8 cellular contexts compared by ENCODE assay signal in the genomic region with DNA sequence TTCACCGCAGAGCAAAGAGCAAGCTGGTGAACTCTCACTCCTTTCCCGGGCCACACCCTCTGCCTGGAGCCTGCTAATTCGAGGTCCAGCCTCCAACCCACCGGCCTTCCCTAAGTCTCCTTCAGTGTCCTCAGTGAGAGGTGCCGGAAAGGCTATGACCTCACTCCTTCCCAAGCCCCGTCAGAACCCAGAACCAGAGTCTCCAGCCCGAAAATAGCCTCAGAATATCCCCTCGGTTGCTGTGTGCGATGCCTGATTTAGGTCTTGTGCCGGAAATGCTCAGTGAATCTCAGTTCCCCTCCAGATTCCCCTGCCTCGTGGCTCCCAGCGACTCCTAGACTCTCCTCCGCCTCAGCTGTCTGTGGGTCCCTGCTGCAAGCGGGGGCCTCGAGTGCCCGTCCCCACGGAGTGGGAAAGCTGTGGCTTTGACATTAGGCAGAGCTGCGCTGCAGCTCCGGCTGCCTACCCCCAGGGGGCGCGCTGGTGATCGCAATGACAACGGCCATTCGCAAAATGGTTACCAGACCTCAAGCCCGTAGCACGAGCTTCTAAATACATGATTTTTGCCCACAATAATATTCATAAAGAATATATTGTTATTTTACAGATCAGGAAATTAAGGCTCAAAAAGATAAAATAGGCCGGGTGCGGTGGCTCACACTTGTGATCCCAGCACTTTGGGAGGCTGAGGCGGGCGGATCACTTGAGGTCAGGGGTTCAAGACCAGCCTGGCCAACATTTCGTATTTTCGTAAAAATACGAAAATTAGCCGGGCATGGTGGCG. TPM values are rescaled to one million over a fixed set of nuclear protein-coding genes. Genes with fewer than 3 reads are reported as not detected.
DNase-seq lines count a peak whose midpoint lies in the region; ATAC-seq, FAIRE-seq and TF ChIP-seq lines count a peak whose summit lies in the region.

No MANE protein-coding gene starts in this region.

- FAIRE-seq in bronchial epithelial cell (lab: Jason Lieb, UNC), result no peak

- H3K27ac Mint-ChIP-seq in activated B cell treated with CpG ODN at 0.5 μM for 24 hours, result no peak overlapping the region

- H3K36me3 ChIP-seq in bronchial epithelial cell (ENCODE audit: control insufficient read depth, insufficient read depth, low read length), result no peaks in the 10 kb centered on the region

- peaks cover 26% of the 10 kb centered on the region for H3K4me1 Mint-ChIP-seq in activated B cell treated with CpG ODN at 0.5 μM for 24 hours

- peak; percentile 67 for TF ChIP-seq CTCF in GM12801 (IDR thresholded peaks at IDR 0.05; ENCODE audit: extremely low read depth, insufficient read length)
- peak; percentile 88 for TF ChIP-seq CTCF in activated B cell treated with CpG ODN at 0.5 μM for 24 hours (IDR thresholded peaks at IDR 0.05)
- TF ChIP-seq CTCF in bronchial epithelial cell (IDR thresholded peaks at IDR 0.05; ENCODE audit: insufficient read depth, low read length, severe bottlenecking), result peak; percentile 95

- no peaks in the 10 kb centered on the region for H3K36me3 Mint-ChIP-seq in activated B cell treated with CpG ODN at 0.5 μM for 24 hours (ENCODE audit: low read depth)

- H3K27me3 ChIP-seq in bronchial epithelial cell (ENCODE audit: control insufficient read depth, insufficient read depth, low read length), result no peaks in the 10 kb centered on the region

- peak overlapping the region; percentile 28 for H3K4me3 ChIP-seq in bronchial epithelial cell (ENCODE audit: low read depth, low read length)

- peak overlapping the region; percentile 68 for H3K4me3 Mint-ChIP-seq in activated B cell treated with CpG ODN at 0.5 μM for 24 hours

- DNase-seq in M059J (ENCODE audit: low read depth) (peak; percentile 66), activated B cell treated with CpG ODN at 0.5 μM for 24 hours (peak; percentile 61), bronchial epithelial cell (ENCODE audit: low read depth) (peak; percentile 38), iris pigment epithelial cell (ENCODE audit: low read depth) (peak; percentile 56), NCI-H2196 (lab: John Stamatoyannopoulos, UW; ENCODE audit: unreplicated experiment) (no peak)
- DNase-seq in stimulated activated CD4-positive, alpha-beta T cell treated with anti-CD3 and anti-CD28 coated beads, Interleukin-12 subunit alpha, Interleukin-12 subunit beta, amount 100 ng/mL, for 48 hours (ENCODE audit: low read depth in 2 of 3, low spot score in 1 of 3), result peak; percentile 49 to 77 (median 70)

- intact Hi-C loops in activated B cell treated with CpG ODN at 0.5 μM for 24 hours (cut with micrococcal nuclease), result loop anchor here (1.0 kb wide), 1 partner anchor 19 kb away; no protein-coding TSS in a partner anchor

- no peaks in the 10 kb centered on the region for H3K9me3 Mint-ChIP-seq in activated B cell treated with CpG ODN at 0.5 μM for 24 hours

- CTCF ChIA-PET in activated B cell treated with CpG ODN at 0.5 μM for 24 hours (lab: Charles Lee), result interaction anchor here (0.6 to 4.3 kb wide), 22 partner anchors 8 to 420 kb away, joined by 3 to 30 read pairs (median 3); no protein-coding TSS in a partner anchor

- POLR2A ChIA-PET in activated B cell treated with CpG ODN at 0.5 μM for 24 hours (lab: Charles Lee), result interaction anchor here (0.6 to 1.1 kb wide), 2 partner anchors 17 to 42 kb away, joined by 3 read pairs; no protein-coding TSS in a partner anchor

- H3K27me3 Mint-ChIP-seq in activated B cell treated with CpG ODN at 0.5 μM for 24 hours, result peaks cover 6% of the 10 kb centered on the region

- ATAC-seq in activated B cell treated with CpG ODN at 0.5 μM for 24 hours (ENCODE audit: low read depth) (peak; percentile 85), GM18511 (IDR thresholded peaks at IDR 0.05; ENCODE audit: unreplicated experiment) (no peak)

RNA-seq across cellular contexts. Expression of a gene that starts 4.2 kb away (rescaled TPM):
- not detected in 2 replicates for total RNA-seq in M059J (2014; rRNA removed; shearing (Covaris generic))
- total RNA-seq in activated B cell treated with CpG ODN at 0.5 μM for 24 hours (0.10 and 0.11 TPM in 2 replicates), bronchial epithelial cell (not detected in 2 replicates)

RNA-seq across cellular contexts. Expression of a gene that starts 46.6 kb away (rescaled TPM):
- total RNA-seq in M059J (2014; rRNA removed; shearing (Covaris generic)), result 14.4 and 19.0 TPM in 2 replicates
- total RNA-seq in activated B cell treated with CpG ODN at 0.5 μM for 24 hours (0.24 and 0.51 TPM in 2 replicates), bronchial epithelial cell (0.13 TPM in 1 of 2 replicates, not detected in the other)

Comparison
In these comparisons a context has a peak if more than half of its experiments do, and no peak if none do; other contexts are left out.
1. RNA of a gene that starts 46.6 kb away (total RNA-seq): 14.4 to 19.0 TPM in M059J; 0.24 to 0.51 TPM in activated B cell treated with CpG ODN at 0.5 μM for 24 hours and 0.13 TPM in bronchial epithelial cell; every median in the first group is over 10 times any median in the second.
2. Peak in every context shown above with its lines, with median percentiles within 50 percentile points of each other: CTCF ChIP-seq.